ENCODE assay signal across 8 cellular contexts in the genomic region with DNA sequence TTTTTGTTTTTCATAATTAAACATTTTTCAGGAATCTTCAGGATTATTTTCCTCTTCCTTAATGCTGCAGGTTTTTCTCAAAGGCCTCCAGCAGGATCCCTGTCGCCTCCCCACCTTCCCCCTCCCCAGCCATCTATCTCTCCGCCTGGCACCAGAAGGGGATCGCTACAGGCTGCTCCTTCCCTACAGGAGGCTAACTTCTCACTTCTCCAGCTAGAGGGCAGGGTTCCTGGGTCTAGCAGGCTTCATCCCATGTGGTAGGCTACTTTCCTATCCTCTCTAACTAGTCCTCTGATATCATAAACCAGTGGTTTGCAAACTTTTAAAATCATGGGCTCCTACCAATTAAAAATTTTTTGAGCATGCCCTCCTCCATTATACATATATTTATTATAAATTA.
A peak's percentile ranks its signal among the peaks of the same experiment; 100 is the strongest.
DNase-seq lines count a peak whose midpoint lies in the region; ATAC-seq and TF ChIP-seq lines count a peak whose summit lies in the region.

No MANE protein-coding gene starts in this region.

- no peaks in the 10 kb centered on the region for H3K9me2 ChIP-seq in GM23338 (ENCODE audit: insufficient read depth)

- no peak for TF ChIP-seq POLR2A in Peyer's patch (IDR thresholded peaks at IDR 0.05)
- TF ChIP-seq POLR2A in testis (IDR thresholded peaks at IDR 0.05): no peak

- H3K4me3 Mint-ChIP-seq in GM23338: no peak overlapping the region

- H3K27me3 ChIP-seq in GM23338 (ENCODE audit: insufficient read depth): 0 out of 2 replicates have a peak, but pooled peaks cover 6% of the 10 kb centered on the region
- H3K27me3 ChIP-seq in Peyer's patch: no peaks in the 10 kb centered on the region
- no peaks in the 10 kb centered on the region for H3K27me3 ChIP-seq in testis

- no peaks in the 10 kb centered on the region for H3K36me3 Mint-ChIP-seq in GM23338 (ENCODE audit: low read depth)

- intact Hi-C loops in testis (cut with DNase I; ENCODE audit: low total_unique reads): no loop called here

- no peaks in the 10 kb centered on the region for H3F3A ChIP-seq in GM23338 (replicated peaks; ENCODE audit: low read depth)

- H4K20me1 ChIP-seq in GM23338 (replicated peaks; ENCODE audit: insufficient read depth): no peaks in the 10 kb centered on the region

- TF ChIP-seq CTCF in AG10803 (conservative IDR thresholded peaks at IDR 0.05; ENCODE audit: low read length) (peak; percentile 52), GM23338 (conservative IDR thresholded peaks at IDR 0.05; ENCODE audit: low read depth in 2 of 2) (peak; percentile 53 to 73), Peyer's patch (IDR thresholded peaks at IDR 0.05) (peak in 4 of 6 experiments; percentile 25 to 34 (median 26)), fibroblast of pulmonary artery (IDR thresholded peaks at IDR 0.05; ENCODE audit: low read length, missing control alignments) (peak; percentile 56), testis (IDR thresholded peaks at IDR 0.05) (no peak)

- no peak overlapping the region for H3K4me2 ChIP-seq in GM23338

- no peak overlapping the region for H3K27ac Mint-ChIP-seq in GM23338

- H3K9me3 Mint-ChIP-seq in GM23338: no peaks in the 10 kb centered on the region

- no peak overlapping the region for H3K4me3 ChIP-seq in AG10803 (ENCODE audit: low read length)
- no peak overlapping the region for H3K4me3 ChIP-seq in GM23338
- H3K4me3 ChIP-seq in Peyer's patch: no peak overlapping the region
- no peak overlapping the region for H3K4me3 ChIP-seq in fibroblast of pulmonary artery (replicated peaks; ENCODE audit: low read depth, low read length)
- H3K4me3 ChIP-seq in testis: no peak overlapping the region

- 82 to 89% methylated on average over 3 of the region's 3 CpGs for WGBS in testis, 2 donors

- H3K9me3 ChIP-seq in Peyer's patch (no peaks in the 10 kb centered on the region), testis (no peaks in the 10 kb centered on the region)

- no peaks in the 10 kb centered on the region for H3K36me3 ChIP-seq in GM23338 (ENCODE audit: insufficient read depth)
- no peaks in the 10 kb centered on the region for H3K36me3 ChIP-seq in Peyer's patch
- no peaks in the 10 kb centered on the region for H3K36me3 ChIP-seq in testis (ENCODE audit: low read depth, missing control alignments)

- ATAC-seq in GM23338 (peak; percentile 98), HG02642 (IDR thresholded peaks at IDR 0.05; ENCODE audit: poor library complexity, unreplicated experiment) (no peak), GM21529 (IDR thresholded peaks at IDR 0.05; ENCODE audit: unreplicated experiment) (no peak)

- no peak overlapping the region for H2AFZ ChIP-seq in GM23338

- H3K4me1 ChIP-seq in GM23338 (ENCODE audit: insufficient read depth) (no peaks in the 10 kb centered on the region), Peyer's patch (peaks cover 0 to 1% (median 0%) of the 10 kb centered on the region in 4 donors), testis (no peaks in the 10 kb centered on the region)

- DNase-seq in AG10803 (ENCODE audit: low read depth): peak; percentile 28
- DNase-seq in GM23338 (ENCODE audit: low spot score): peak; percentile 82
- DNase-seq in Peyer's patch: no peak
- DNase-seq in fibroblast of pulmonary artery (ENCODE audit: low read depth): peak; percentile 51
- no peak for DNase-seq in testis
- DNase-seq in NK-92 treated with Interleukin-12 subunit alpha and Interleukin-12 subunit beta, amount 100 ng/mL, for 24 hours (lab: John Stamatoyannopoulos, UW): no peak

- no peaks in the 10 kb centered on the region; the same call in 2 of the 3 replicates for H3K4me1 Mint-ChIP-seq in GM23338

- peaks cover 4% of the 10 kb centered on the region for H3K27me3 Mint-ChIP-seq in GM23338 (ENCODE audit: insufficient read depth, low read depth, poor library complexity)

- H3K27ac ChIP-seq in GM23338 (ENCODE audit: low read depth): no peak overlapping the region
- H3K27ac ChIP-seq in Peyer's patch: no peak overlapping the region
- no peak overlapping the region for H3K27ac ChIP-seq in testis

- no peaks in the 10 kb centered on the region for H3K79me2 ChIP-seq in GM23338 (replicated peaks; ENCODE audit: insufficient read depth)

TF ChIP-seq in GM23338, 12 proteins besides CTCF, POLR2A, EP300 and RAD21 (continues in another document):
- TF ChIP-seq POLR2AphosphoS5 (IDR thresholded peaks at IDR 0.05; ENCODE audit: low read depth): no peak
- no peak for TF ChIP-seq EZH2phosphoT487 (IDR thresholded peaks at IDR 0.05; ENCODE audit: unreplicated experiment)
- TF ChIP-seq, protein P1, sequence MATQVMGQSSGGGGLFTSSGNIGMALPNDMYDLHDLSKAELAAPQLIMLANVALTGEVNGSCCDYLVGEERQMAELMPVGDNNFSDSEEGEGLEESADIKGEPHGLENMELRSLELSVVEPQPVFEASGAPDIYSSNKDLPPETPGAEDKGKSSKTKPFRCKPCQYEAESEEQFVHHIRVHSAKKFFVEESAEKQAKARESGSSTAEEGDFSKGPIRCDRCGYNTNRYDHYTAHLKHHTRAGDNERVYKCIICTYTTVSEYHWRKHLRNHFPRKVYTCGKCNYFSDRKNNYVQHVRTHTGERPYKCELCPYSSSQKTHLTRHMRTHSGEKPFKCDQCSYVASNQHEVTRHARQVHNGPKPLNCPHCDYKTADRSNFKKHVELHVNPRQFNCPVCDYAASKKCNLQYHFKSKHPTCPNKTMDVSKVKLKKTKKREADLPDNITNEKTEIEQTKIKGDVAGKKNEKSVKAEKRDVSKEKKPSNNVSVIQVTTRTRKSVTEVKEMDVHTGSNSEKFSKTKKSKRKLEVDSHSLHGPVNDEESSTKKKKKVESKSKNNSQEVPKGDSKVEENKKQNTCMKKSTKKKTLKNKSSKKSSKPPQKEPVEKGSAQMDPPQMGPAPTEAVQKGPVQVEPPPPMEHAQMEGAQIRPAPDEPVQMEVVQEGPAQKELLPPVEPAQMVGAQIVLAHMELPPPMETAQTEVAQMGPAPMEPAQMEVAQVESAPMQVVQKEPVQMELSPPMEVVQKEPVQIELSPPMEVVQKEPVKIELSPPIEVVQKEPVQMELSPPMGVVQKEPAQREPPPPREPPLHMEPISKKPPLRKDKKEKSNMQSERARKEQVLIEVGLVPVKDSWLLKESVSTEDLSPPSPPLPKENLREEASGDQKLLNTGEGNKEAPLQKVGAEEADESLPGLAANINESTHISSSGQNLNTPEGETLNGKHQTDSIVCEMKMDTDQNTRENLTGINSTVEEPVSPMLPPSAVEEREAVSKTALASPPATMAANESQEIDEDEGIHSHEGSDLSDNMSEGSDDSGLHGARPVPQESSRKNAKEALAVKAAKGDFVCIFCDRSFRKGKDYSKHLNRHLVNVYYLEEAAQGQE (IDR thresholded peaks at IDR 0.05; ENCODE audit: unreplicated experiment): no peak
- TF ChIP-seq STAT1 (IDR thresholded peaks at IDR 0.05; ENCODE audit: unreplicated experiment): no peak
- no peak for TF ChIP-seq JUNB (IDR thresholded peaks at IDR 0.05; ENCODE audit: unreplicated experiment)
- TF ChIP-seq, protein P2, sequence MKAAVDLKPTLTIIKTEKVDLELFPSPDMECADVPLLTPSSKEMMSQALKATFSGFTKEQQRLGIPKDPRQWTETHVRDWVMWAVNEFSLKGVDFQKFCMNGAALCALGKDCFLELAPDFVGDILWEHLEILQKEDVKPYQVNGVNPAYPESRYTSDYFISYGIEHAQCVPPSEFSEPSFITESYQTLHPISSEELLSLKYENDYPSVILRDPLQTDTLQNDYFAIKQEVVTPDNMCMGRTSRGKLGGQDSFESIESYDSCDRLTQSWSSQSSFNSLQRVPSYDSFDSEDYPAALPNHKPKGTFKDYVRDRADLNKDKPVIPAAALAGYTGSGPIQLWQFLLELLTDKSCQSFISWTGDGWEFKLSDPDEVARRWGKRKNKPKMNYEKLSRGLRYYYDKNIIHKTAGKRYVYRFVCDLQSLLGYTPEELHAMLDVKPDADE (IDR thresholded peaks at IDR 0.05): no peak
- no peak for TF ChIP-seq EZH2 (IDR thresholded peaks at IDR 0.05; ENCODE audit: low read depth, unreplicated experiment)

Comparison
In these comparisons a context has a peak if more than half of its experiments do, and no peak if none do; other contexts are left out.
1. DNase-seq: peak in AG10803 (single experiment), GM23338 (single experiment) and fibroblast of pulmonary artery (single experiment); none in Peyer's patch (0 of 3), testis (single experiment) and NK-92 treated with Interleukin-12 subunit alpha and Interleukin-12 subunit beta, amount 100 ng/mL, for 24 hours (single experiment).
2. CTCF ChIP-seq: peak in AG10803 (single experiment), GM23338 (2 of 2), Peyer's patch (4 of 6) and fibroblast of pulmonary artery (single experiment); none in testis (0 of 3).